Comparison of ENCODE assay signal across 17 cellular contexts in the genomic region with DNA sequence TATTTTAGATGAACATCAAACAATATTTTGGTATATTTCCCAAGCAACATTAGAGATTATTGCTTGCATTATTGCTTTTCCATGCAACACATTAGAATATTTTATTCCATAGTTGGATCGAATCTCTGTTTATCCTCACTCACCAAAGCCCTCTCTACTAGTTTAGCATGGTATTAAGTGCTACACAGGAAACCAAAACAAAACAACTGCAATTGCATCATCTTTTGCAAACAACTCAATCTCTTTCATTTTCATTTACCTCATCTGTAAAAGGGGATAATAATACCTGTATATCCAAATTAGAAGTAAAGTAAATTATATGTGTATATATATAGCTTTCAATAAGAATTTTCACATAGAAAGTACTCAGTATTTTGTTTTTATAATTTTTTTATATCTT.
"Had no signal": no experiment of that assay in that cellular context is flagged by ENCODE, and none has a peak within 500 bp of the region (broad histone marks: within the 10 kb centered on the region; RNA-seq: fewer than 3 reads in every experiment).

No MANE protein-coding gene starts in this region.

- H3K4me2 ChIP-seq: hepatocyte had no signal

- DNase-seq: dermis blood vessel endothelial cell; foreskin keratinocyte; head of caudate nucleus; kidney; left cardiac atrium; left ventricle myocardium inferior; lower lobe of right lung; natural killer cell; ovary; right cardiac atrium; small intestine; stimulated activated CD4-positive, alpha-beta T cell treated with anti-CD3 and anti-CD28 coated beads, Interleukin-12 subunit alpha, Interleukin-12 subunit beta, amount 100 ng/mL, for 4 hours; stimulated activated naive CD8-positive, alpha-beta T cell treated with anti-CD3 and anti-CD28 coated beads, Interleukin-15, Interleukin-2, amounts not matched to agents 100 U/mL and 50 U/mL, for 24 hours; thyroid gland had no signal

- FAIRE-seq: kidney, small intestine, urothelium cell line had no signal

- H2AFZ ChIP-seq: hepatocyte had no signal

- H3K79me2 ChIP-seq: hepatocyte had no signal

- ATAC-seq: foreskin keratinocyte; left cardiac atrium; lower lobe of right lung; natural killer cell; right cardiac atrium; stimulated activated naive CD8-positive, alpha-beta T cell treated with anti-CD3 and anti-CD28 coated beads, Interleukin-15, Interleukin-2, amounts not matched to agents 100 U/mL and 50 U/mL, for 24 hours had no signal

- H3K4me1 ChIP-seq: foreskin keratinocyte, left ventricle myocardium inferior, lower lobe of right lung, suprapubic skin, thyroid gland had no signal

- H3K27me3 ChIP-seq: foreskin keratinocyte, hepatocyte, ovary, suprapubic skin, thyroid gland had no signal

- H3K4me3 ChIP-seq: hepatocyte, left ventricle myocardium inferior, lower lobe of right lung, ovary, suprapubic skin, thyroid gland had no signal

- H3K36me3 ChIP-seq: left ventricle myocardium inferior, lower lobe of right lung, ovary, suprapubic skin, thyroid gland had no signal

- H3K27ac ChIP-seq: foreskin keratinocyte, hepatocyte, left ventricle myocardium inferior, lower lobe of right lung, ovary, suprapubic skin, thyroid gland had no signal

- H3K9me3 ChIP-seq: left ventricle myocardium inferior, lower lobe of right lung, ovary, suprapubic skin, thyroid gland had no signal
